Comparison of ENCODE assay signal across 1 cellular context in the genomic region with DNA sequence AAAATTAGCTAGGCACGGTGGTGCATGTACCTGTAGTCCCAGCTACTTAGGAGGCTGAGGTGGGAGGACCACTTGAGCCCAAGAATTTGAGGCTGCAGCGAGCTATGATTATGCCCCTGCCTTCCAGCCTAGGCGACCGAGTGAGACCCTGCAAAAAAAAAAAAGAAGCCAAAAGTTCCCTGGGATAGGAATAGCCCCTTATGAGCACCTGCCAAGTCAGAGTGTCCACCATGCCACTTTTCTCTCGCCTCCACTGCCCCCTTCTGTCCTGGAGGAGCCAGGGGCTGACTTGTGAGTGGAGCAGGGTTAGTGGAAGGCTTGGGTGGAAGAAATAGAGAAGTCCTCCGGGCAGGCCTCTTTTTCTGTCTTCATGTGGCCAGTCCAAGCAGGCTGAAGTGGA.
A peak's percentile ranks its signal among the peaks of the same experiment; 100 is the strongest.
TF ChIP-seq lines count a peak whose summit lies in the region.

No MANE protein-coding gene starts in this region.

TF ChIP-seq in K562, 482 proteins besides CTCF, POLR2A, EP300 and RAD21:
- TF ChIP-seq, protein P1, sequence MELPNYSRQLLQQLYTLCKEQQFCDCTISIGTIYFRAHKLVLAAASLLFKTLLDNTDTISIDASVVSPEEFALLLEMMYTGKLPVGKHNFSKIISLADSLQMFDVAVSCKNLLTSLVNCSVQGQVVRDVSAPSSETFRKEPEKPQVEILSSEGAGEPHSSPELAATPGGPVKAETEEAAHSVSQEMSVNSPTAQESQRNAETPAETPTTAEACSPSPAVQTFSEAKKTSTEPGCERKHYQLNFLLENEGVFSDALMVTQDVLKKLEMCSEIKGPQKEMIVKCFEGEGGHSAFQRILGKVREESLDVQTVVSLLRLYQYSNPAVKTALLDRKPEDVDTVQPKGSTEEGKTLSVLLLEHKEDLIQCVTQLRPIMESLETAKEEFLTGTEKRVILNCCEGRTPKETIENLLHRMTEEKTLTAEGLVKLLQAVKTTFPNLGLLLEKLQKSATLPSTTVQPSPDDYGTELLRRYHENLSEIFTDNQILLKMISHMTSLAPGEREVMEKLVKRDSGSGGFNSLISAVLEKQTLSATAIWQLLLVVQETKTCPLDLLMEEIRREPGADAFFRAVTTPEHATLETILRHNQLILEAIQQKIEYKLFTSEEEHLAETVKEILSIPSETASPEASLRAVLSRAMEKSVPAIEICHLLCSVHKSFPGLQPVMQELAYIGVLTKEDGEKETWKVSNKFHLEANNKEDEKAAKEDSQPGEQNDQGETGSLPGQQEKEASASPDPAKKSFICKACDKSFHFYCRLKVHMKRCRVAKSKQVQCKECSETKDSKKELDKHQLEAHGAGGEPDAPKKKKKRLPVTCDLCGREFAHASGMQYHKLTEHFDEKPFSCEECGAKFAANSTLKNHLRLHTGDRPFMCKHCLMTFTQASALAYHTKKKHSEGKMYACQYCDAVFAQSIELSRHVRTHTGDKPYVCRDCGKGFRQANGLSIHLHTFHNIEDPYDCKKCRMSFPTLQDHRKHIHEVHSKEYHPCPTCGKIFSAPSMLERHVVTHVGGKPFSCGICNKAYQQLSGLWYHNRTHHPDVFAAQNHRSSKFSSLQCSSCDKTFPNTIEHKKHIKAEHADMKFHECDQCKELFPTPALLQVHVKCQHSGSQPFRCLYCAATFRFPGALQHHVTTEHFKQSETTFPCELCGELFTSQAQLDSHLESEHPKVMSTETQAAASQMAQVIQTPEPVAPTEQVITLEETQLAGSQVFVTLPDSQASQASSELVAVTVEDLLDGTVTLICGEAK (IDR thresholded peaks at IDR 0.05) = no peak
- TF ChIP-seq, protein P1 (CRISPR knock-in tag; IDR thresholded peaks at IDR 0.05) = no peak
- TF ChIP-seq MYC (IDR thresholded peaks at IDR 0.05; ENCODE audit: low read depth, low read length) (no peak), MYC (CRISPR knock-in tag; IDR thresholded peaks at IDR 0.05; ENCODE audit: borderline replicate concordance, low read depth) (no peak), RFX1 (IDR thresholded peaks at IDR 0.05) (no peak), SP2 (IDR thresholded peaks at IDR 0.05; ENCODE audit: extremely low read depth, low read depth, low read length, poor library complexity, severe bottlenecking) (peak; percentile 27), ZNF780A (CRISPR knock-in tag; IDR thresholded peaks at IDR 0.05) (no peak)
- TF ChIP-seq, protein P2, sequence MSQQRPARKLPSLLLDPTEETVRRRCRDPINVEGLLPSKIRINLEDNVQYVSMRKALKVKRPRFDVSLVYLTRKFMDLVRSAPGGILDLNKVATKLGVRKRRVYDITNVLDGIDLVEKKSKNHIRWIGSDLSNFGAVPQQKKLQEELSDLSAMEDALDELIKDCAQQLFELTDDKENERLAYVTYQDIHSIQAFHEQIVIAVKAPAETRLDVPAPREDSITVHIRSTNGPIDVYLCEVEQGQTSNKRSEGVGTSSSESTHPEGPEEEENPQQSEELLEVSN (IDR thresholded peaks at IDR 0.05; ENCODE audit: borderline replicate concordance in 1 of 2, extremely low read depth in 1 of 2, insufficient read depth in 1 of 2, insufficient read length in 1 of 2, low read depth in 1 of 2, low read length in 1 of 2, poor library complexity in 1 of 2, severe bottlenecking in 1 of 2) = no peak
- TF ChIP-seq, protein P3, sequence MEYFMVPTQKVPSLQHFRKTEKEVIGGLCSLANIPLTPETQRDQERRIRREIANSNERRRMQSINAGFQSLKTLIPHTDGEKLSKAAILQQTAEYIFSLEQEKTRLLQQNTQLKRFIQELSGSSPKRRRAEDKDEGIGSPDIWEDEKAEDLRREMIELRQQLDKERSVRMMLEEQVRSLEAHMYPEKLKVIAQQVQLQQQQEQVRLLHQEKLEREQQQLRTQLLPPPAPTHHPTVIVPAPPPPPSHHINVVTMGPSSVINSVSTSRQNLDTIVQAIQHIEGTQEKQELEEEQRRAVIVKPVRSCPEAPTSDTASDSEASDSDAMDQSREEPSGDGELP (CRISPR knock-in tag; IDR thresholded peaks at IDR 0.05; ENCODE audit: borderline replicate concordance) = no peak
